ENCODE assay signal across 8 cellular contexts in the genomic region with DNA sequence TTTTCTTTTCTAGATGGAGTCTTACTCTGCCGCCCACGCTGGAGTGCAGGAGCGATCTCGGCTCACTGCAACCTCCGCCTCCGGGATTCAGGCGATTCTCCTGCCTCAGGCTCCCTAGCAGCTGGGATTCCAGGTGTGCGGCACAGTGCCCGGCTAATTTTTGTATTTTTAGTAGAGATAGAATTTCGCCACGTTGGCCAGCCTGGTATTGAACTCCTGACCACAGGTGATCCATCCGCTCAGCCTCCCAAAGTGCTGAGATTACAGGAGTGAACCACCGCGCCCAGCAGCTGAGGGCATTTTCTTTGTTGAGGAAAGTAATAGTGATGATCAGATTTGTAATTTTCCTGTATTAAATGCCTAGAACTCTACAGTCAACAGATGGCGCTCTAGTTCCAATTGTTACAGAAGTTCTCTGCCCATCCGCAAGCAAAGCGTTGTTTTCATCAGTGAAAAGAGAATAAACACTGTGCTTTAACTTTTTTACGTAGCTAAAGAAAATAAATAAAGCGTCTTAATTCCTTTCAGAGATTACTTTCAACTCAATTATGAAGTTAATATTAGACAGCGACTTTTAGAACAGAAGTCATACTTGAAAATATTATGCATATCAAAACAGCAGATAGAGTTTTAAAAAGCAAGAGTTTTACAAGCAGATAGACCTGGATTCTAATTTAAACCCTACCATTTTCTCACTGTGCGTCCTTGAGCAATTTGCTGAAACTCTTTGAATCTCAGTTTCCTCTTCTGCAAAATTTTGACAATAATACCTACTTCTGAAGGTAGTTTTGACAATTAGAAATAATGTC.
A peak's percentile ranks its signal among the peaks of the same experiment; 100 is the strongest.
DNase-seq lines count a peak whose midpoint lies in the region; ATAC-seq, FAIRE-seq and TF ChIP-seq lines count a peak whose summit lies in the region.

No MANE protein-coding gene starts in this region.

- H3K27ac ChIP-seq in A549: peak overlapping the region; percentile 43 to 70; a peak in 5 of 6 replicates
- no peak overlapping the region for H3K27ac ChIP-seq in ovary

- peak; percentile 98 for FAIRE-seq in A549 (lab: Jason Lieb, UNC)

- no peaks in the 10 kb centered on the region for H3K27me3 Mint-ChIP-seq in activated T-cell treated with anti-CD3 and anti-CD28 coated beads, Interleukin-2, amount 50 U/mL, for 72 hours (ENCODE audit: low read depth)

- no peaks in the 10 kb centered on the region for H3K9me3 ChIP-seq in A549
- no peaks in the 10 kb centered on the region for H3K9me3 ChIP-seq in ovary

- intact Hi-C loops in ovary (cut with DNase I): loop anchor here in 3 of 4 donors (5.0 to 10.0 kb wide), 3 partner anchors 438 to 508 kb away; partner anchors contain the start of genes GALNT4 (in 1 of the 3) and POC1B (in 1 of the 3)

- no peaks in the 10 kb centered on the region for H3K9me3 Mint-ChIP-seq in activated T-cell treated with anti-CD3 and anti-CD28 coated beads, Interleukin-2, amount 50 U/mL, for 72 hours

- DNase-seq in A549 (ENCODE audit: low read depth in 1 of 2, low spot score in 1 of 2) (peak; percentile 24 to 82), GM10248 (ENCODE audit: extremely low spot score) (peak; percentile 29), NCI-H524 treated with DMSO at 0.1 percent for 48 hours (lab: John Stamatoyannopoulos, UW) (peak; percentile 24), glomerular visceral epithelial cell (ENCODE audit: extremely low spot score) (peak; percentile 69), ovary (peak in 2 of 5 donors; percentile 12 to 20), HuH-7 (ENCODE audit: low spot score) (no peak)
- DNase-seq in activated T-cell treated with anti-CD3 and anti-CD28 coated beads, Interleukin-2, amount 50 U/mL, for 72 hours: peak; percentile 51 to 57

- TF ChIP-seq RAD21 in A549 (conservative IDR thresholded peaks at IDR 0.05 in 1 of 2, IDR thresholded peaks at IDR 0.05 in 1 of 2): peak; percentile 80 to 83

- peaks cover 0 to 7% of the 10 kb centered on the region in 2 donors for H3K36me3 Mint-ChIP-seq in activated T-cell treated with anti-CD3 and anti-CD28 coated beads, Interleukin-2, amount 50 U/mL, for 72 hours (ENCODE audit: insufficient read depth in 2 of 2)

- POLR2A ChIA-PET in A549 (lab: Yijun Ruan, JAX): interaction anchor here (0.6 kb wide), 1 partner anchor 437 kb away, joined by 3 read pairs; no protein-coding TSS in a partner anchor
- POLR2A ChIA-PET in GM10248 (lab: Yijun Ruan, JAX): no interaction called here

- CTCF ChIA-PET in A549 (lab: Yijun Ruan, JAX): interaction anchor here (0.6 to 4.7 kb wide), 36 partner anchors 9 to 1941 kb away, joined by 3 to 81 read pairs (median 4); partner anchors contain the start of genes GALNT4 and POC1B
- CTCF ChIA-PET in GM10248 (lab: Yijun Ruan, JAX): interaction anchor here (0.7 to 4.7 kb wide), 24 partner anchors 9 to 563 kb away, joined by 3 to 90 read pairs (median 4); partner anchors contain the start of genes DUSP6, GALNT4 and POC1B

- H3K4me3 ChIP-seq in A549 (peak overlapping the region; percentile 41), ovary (no peak overlapping the region)

- TF ChIP-seq EP300 in A549 (IDR thresholded peaks at IDR 0.05) (no peak), ovary (IDR thresholded peaks at IDR 0.05) (no peak)

- H3K4me2 ChIP-seq in A549: peak overlapping the region; percentile 79

- H3K4me1 ChIP-seq in A549 (peaks cover 10% of the 10 kb centered on the region; the same call in 2 of the 3 replicates), ovary (ENCODE audit: insufficient read depth) (peaks cover 3% of the 10 kb centered on the region)

- peaks cover 16% of the 10 kb centered on the region for H3K4me1 Mint-ChIP-seq in activated T-cell treated with anti-CD3 and anti-CD28 coated beads, Interleukin-2, amount 50 U/mL, for 72 hours (ENCODE audit: low read depth)

- peak overlapping the region; percentile 50 to 83 for H3K4me3 Mint-ChIP-seq in activated T-cell treated with anti-CD3 and anti-CD28 coated beads, Interleukin-2, amount 50 U/mL, for 72 hours

- WGBS in A549 (ENCODE audit: missing lambda C conversion rate): 1% methylated on average over 21 of the region's 21 CpGs
- WGBS in ovary, 3 donors: 5 to 7% (median 7%) methylated on average over 21 of the region's 21 CpGs

- TF ChIP-seq POLR2A in A549 (IDR thresholded peaks at IDR 0.05; ENCODE audit: low read length) (no peak), ovary (IDR thresholded peaks at IDR 0.05) (no peak)

- TF ChIP-seq CTCF in A549 (IDR thresholded peaks at IDR 0.05): peak; percentile 96
- peak; percentile 74 for TF ChIP-seq CTCF in GM10248 (IDR thresholded peaks at IDR 0.05; ENCODE audit: control extremely low read depth, extremely low read depth, low read depth, missing control alignments)
- TF ChIP-seq CTCF in ovary (IDR thresholded peaks at IDR 0.05): peak; percentile 22 to 59 (median 53)

- no peaks in the 10 kb centered on the region for H3K27me3 ChIP-seq in ovary

- H3K27ac Mint-ChIP-seq in activated T-cell treated with anti-CD3 and anti-CD28 coated beads, Interleukin-2, amount 50 U/mL, for 72 hours: peak overlapping the region; percentile 86

- peak; percentile 73 to 79 for ATAC-seq in A549
- peak; percentile 32 for ATAC-seq in HG03469 (IDR thresholded peaks at IDR 0.05; ENCODE audit: unreplicated experiment)
- ATAC-seq in activated T-cell treated with anti-CD3 and anti-CD28 coated beads, Interleukin-2, amount 50 U/mL, for 72 hours (replicated peaks in 1 of 2): no peak

- H3K36me3 ChIP-seq in ovary: no peaks in the 10 kb centered on the region

TF ChIP-seq in A549, 52 proteins besides CTCF, POLR2A, EP300 and RAD21:
- TF ChIP-seq SMC3 (IDR thresholded peaks at IDR 0.05): peak; percentile 77
- TF ChIP-seq TFCP2L1 (CRISPR knock-in tag; IDR thresholded peaks at IDR 0.05): no peak
TF ChIP-seq in A549: peak in this region for 1.

Comparison
In these comparisons a context has a peak if more than half of its experiments do, and no peak if none do; other contexts are left out.
1. ATAC-seq: peak in A549 (2 of 2) and HG03469 (single experiment); none in activated T-cell treated with anti-CD3 and anti-CD28 coated beads, Interleukin-2, amount 50 U/mL, for 72 hours (0 of 2).
2. H3K27ac ChIP-seq: peak in A549 (2 of 2); none in ovary (0 of 2).
3. Peak in every context shown above with its lines, with median percentiles within 50 percentile points of each other: CTCF ChIP-seq.